Comparison of ENCODE assay signal across 8 cellular contexts in genomic region chrX:110665636-110666035, GRCh38.
DNase-seq lines count a peak whose midpoint lies in the region; ATAC-seq and TF ChIP-seq lines count a peak whose summit lies in the region.

No MANE protein-coding gene starts in this region.

- H3K27ac ChIP-seq in AG04450 (ENCODE audit: low read depth, low read length): no peak overlapping the region
- H3K27ac ChIP-seq in OCI-LY1 (ENCODE audit: low read depth, low read length, poor library complexity, severe bottlenecking): no peak overlapping the region

- no peaks in the 10 kb centered on the region for H3K4me1 Mint-ChIP-seq in osteocyte (ENCODE audit: unreplicated experiment)

- H3K9me3 ChIP-seq in AG04450 (ENCODE audit: control insufficient read depth, insufficient read depth, low read length) (no peaks in the 10 kb centered on the region), OCI-LY1 (ENCODE audit: low read length) (no peaks in the 10 kb centered on the region)

- H3K9ac ChIP-seq in OCI-LY1 (ENCODE audit: low read length): no peak overlapping the region

- no peaks in the 10 kb centered on the region for H3K9me2 ChIP-seq in OCI-LY1 (ENCODE audit: low read depth, low read length)

- H3K79me2 ChIP-seq in OCI-LY1 (ENCODE audit: insufficient read depth, low read length): no peaks in the 10 kb centered on the region

- H3K36me3 ChIP-seq in OCI-LY1 (ENCODE audit: insufficient read depth, low read length): no peaks in the 10 kb centered on the region

- no peak for TF ChIP-seq POLR2A in erythroblast (IDR thresholded peaks at IDR 0.05; ENCODE audit: low read length)

- no peaks in the 10 kb centered on the region for H3K36me3 Mint-ChIP-seq in osteocyte (ENCODE audit: unreplicated experiment)

- CTCF ChIA-PET in AG04450 (lab: Charles Lee): no interaction called here

- H3K4me3 ChIP-seq in AG04450 (ENCODE audit: low read depth, low read length): no peak overlapping the region
- H3K4me3 ChIP-seq in OCI-LY1 (ENCODE audit: low read depth, low read length, poor library complexity, severe bottlenecking): no peak overlapping the region

- no peaks in the 10 kb centered on the region for H4K20me1 ChIP-seq in OCI-LY1 (ENCODE audit: insufficient read depth, low read length)

- no peak overlapping the region for H3K4me3 Mint-ChIP-seq in osteocyte (ENCODE audit: unreplicated experiment)

- peaks cover 6% of the 10 kb centered on the region for H3K27me3 Mint-ChIP-seq in osteocyte (ENCODE audit: unreplicated experiment)

- H3K9me3 Mint-ChIP-seq in osteocyte (ENCODE audit: unreplicated experiment): no peaks in the 10 kb centered on the region

- ATAC-seq in HG02870 (IDR thresholded peaks at IDR 0.05; ENCODE audit: unreplicated experiment) (peak; percentile 84), HG03095 (IDR thresholded peaks at IDR 0.05; ENCODE audit: unreplicated experiment) (no peak)

- H2AFZ ChIP-seq in OCI-LY1 (ENCODE audit: low read length): no peak overlapping the region

- no peaks in the 10 kb centered on the region for H3K27me3 ChIP-seq in AG04450 (ENCODE audit: control insufficient read depth, insufficient read depth, low read length)
- no peaks in the 10 kb centered on the region for H3K27me3 ChIP-seq in OCI-LY1 (ENCODE audit: insufficient read depth, low read length)

- H3K4me1 ChIP-seq in OCI-LY1 (ENCODE audit: insufficient read depth, low read length, severe bottlenecking): no peaks in the 10 kb centered on the region

- no peak overlapping the region for H3K4me2 ChIP-seq in OCI-LY1 (ENCODE audit: low read length)

- POLR2A ChIA-PET in AG04450 (lab: Yijun Ruan, JAX): no interaction called here

- DNase-seq in AG04450 (ENCODE audit: low read depth, low spot score) (no peak), GM04504 (ENCODE audit: low read depth) (peak; percentile 9), erythroblast (lab: John Stamatoyannopoulos, UW) (peak; percentile 1 to 25), osteocyte (ENCODE audit: extremely low spot score, unreplicated experiment) (no peak), ecto neural progenitor cell (ENCODE audit: low spot score) (no peak)

- H3F3A ChIP-seq in OCI-LY1 (ENCODE audit: insufficient read depth, low read length): no peaks in the 10 kb centered on the region

- H3K27ac Mint-ChIP-seq in osteocyte (ENCODE audit: unreplicated experiment): no peak overlapping the region

- TF ChIP-seq CTCF in AG04450 (IDR thresholded peaks at IDR 0.05; ENCODE audit: low read depth, low read length) (peak; percentile 49), OCI-LY1 (IDR thresholded peaks at IDR 0.05; ENCODE audit: low read length) (peak; percentile 51), osteocyte (IDR thresholded peaks at IDR 0.05) (peak; percentile 51)

Comparison
In these comparisons a context has a peak if more than half of its experiments do, and no peak if none do; other contexts are left out.
1. DNase-seq: peak in GM04504 (single experiment) and erythroblast (2 of 2); none in AG04450 (single experiment), osteocyte (single experiment) and ecto neural progenitor cell (single experiment).
2. Peak in every context shown above with its lines, with median percentiles within 50 percentile points of each other: CTCF ChIP-seq.